Comparison of ENCODE assay signal across 8 cellular contexts in genomic region chr9:86948153-86948929, GRCh38. TPM values are rescaled to one million over a fixed set of nuclear protein-coding genes. Genes with fewer than 3 reads are reported as not detected.
A peak's percentile ranks its signal among the peaks of the same experiment; 100 is the strongest.
DNase-seq lines count a peak whose midpoint lies in the region; ATAC-seq and TF ChIP-seq lines count a peak whose summit lies in the region.

No MANE protein-coding gene starts in this region.

- no peaks in the 10 kb centered on the region for H3K36me3 Mint-ChIP-seq in activated CD8-positive, alpha-beta T cell treated with anti-CD3 and anti-CD28 coated beads for 36 hours (ENCODE audit: low read depth)
- no peaks in the 10 kb centered on the region for H3K36me3 Mint-ChIP-seq in memory B cell

- CTCF ChIA-PET in activated CD8-positive, alpha-beta T cell treated with anti-CD3 and anti-CD28 coated beads for 36 hours (lab: Charles Lee): interaction anchor here (0.7 to 1.6 kb wide), 14 partner anchors 12 to 395 kb away, joined by 3 to 6 read pairs (median 4); no protein-coding TSS in a partner anchor

- ATAC-seq in GM18517 (IDR thresholded peaks at IDR 0.05; ENCODE audit: unreplicated experiment) (peak; percentile 72), HG03064 (IDR thresholded peaks at IDR 0.05; ENCODE audit: low read depth, unreplicated experiment) (peak; percentile 55), memory B cell (ENCODE audit: low read depth) (peak; percentile 70)
- peak; percentile 74 for ATAC-seq in activated CD8-positive, alpha-beta T cell treated with anti-CD3 and anti-CD28 coated beads for 36 hours

- no peak overlapping the region for H3K27ac ChIP-seq in effector memory CD4-positive, alpha-beta T cell (ENCODE audit: insufficient read depth, low read length, poor library complexity, severe bottlenecking)

- peaks cover 5% of the 10 kb centered on the region for H3K27me3 ChIP-seq in effector memory CD4-positive, alpha-beta T cell (replicated peaks; ENCODE audit: control insufficient read depth, insufficient read depth, low read length, poor library complexity, severe bottlenecking)

- H3K36me3 ChIP-seq in effector memory CD4-positive, alpha-beta T cell (ENCODE audit: control insufficient read depth, insufficient read depth, low read length): no peaks in the 10 kb centered on the region

- no peaks in the 10 kb centered on the region for H3K9me3 ChIP-seq in effector memory CD4-positive, alpha-beta T cell (ENCODE audit: control insufficient read depth, low read length)

- H3K4me1 Mint-ChIP-seq in activated CD8-positive, alpha-beta T cell treated with anti-CD3 and anti-CD28 coated beads for 36 hours (ENCODE audit: low read depth): peaks cover 13% of the 10 kb centered on the region
- H3K4me1 Mint-ChIP-seq in memory B cell: peaks cover 9% of the 10 kb centered on the region

- POLR2A ChIA-PET in activated CD8-positive, alpha-beta T cell treated with anti-CD3 and anti-CD28 coated beads for 36 hours (lab: Charles Lee): interaction anchor here (0.6 kb wide), 1 partner anchor 48 kb away, joined by 3 read pairs; no protein-coding TSS in a partner anchor

- peak overlapping the region; percentile 61 for H3K27ac Mint-ChIP-seq in activated CD8-positive, alpha-beta T cell treated with anti-CD3 and anti-CD28 coated beads for 36 hours
- no peak overlapping the region for H3K27ac Mint-ChIP-seq in memory B cell

- H3K4me3 Mint-ChIP-seq in activated CD8-positive, alpha-beta T cell treated with anti-CD3 and anti-CD28 coated beads for 36 hours: peak overlapping the region; percentile 75
- H3K4me3 Mint-ChIP-seq in memory B cell: peak overlapping the region; percentile 82

- intact Hi-C loops in activated CD8-positive, alpha-beta T cell treated with anti-CD3 and anti-CD28 coated beads for 36 hours (cut with micrococcal nuclease): loop anchor here (10.0 kb wide), 1 partner anchor 64 kb away; no protein-coding TSS in a partner anchor

- no peaks in the 10 kb centered on the region for H3K9me3 Mint-ChIP-seq in activated CD8-positive, alpha-beta T cell treated with anti-CD3 and anti-CD28 coated beads for 36 hours
- H3K9me3 Mint-ChIP-seq in memory B cell: peaks cover 5% of the 10 kb centered on the region

- H3K4me1 ChIP-seq in effector memory CD4-positive, alpha-beta T cell (ENCODE audit: control insufficient read depth, insufficient read depth, low read length, poor library complexity, severe bottlenecking): peaks cover 5% of the 10 kb centered on the region

- H3K4me3 ChIP-seq in effector memory CD4-positive, alpha-beta T cell (ENCODE audit: insufficient read depth, low read depth, low read length, poor library complexity, severe bottlenecking): peak overlapping the region; percentile 92

- DNase-seq in A172 (ENCODE audit: low spot score) (peak; percentile 75), NCI-H526 (lab: John Stamatoyannopoulos, UW) (peak; percentile 13 to 68), memory B cell (ENCODE audit: low spot score in 2 of 2) (peak; percentile 30 to 55)
- DNase-seq in activated CD8-positive, alpha-beta T cell treated with anti-CD3 and anti-CD28 coated beads for 36 hours: peak; percentile 79
- DNase-seq in effector memory CD4-positive, alpha-beta T cell: peak; percentile 43 to 58 (median 53)
- DNase-seq in stimulated activated CD8-positive, alpha-beta memory T cell treated with anti-CD3 and anti-CD28 coated beads, Interleukin-12 subunit alpha, Interleukin-12 subunit beta, amount 100 ng/mL, for 1 hour (ENCODE audit: low read depth): peak; percentile 49

- TF ChIP-seq CTCF in activated CD8-positive, alpha-beta T cell treated with anti-CD3 and anti-CD28 coated beads for 36 hours (IDR thresholded peaks at IDR 0.05): peak; percentile 85

- peaks cover 29% of the 10 kb centered on the region for H3K27me3 Mint-ChIP-seq in activated CD8-positive, alpha-beta T cell treated with anti-CD3 and anti-CD28 coated beads for 36 hours
- peaks cover 3% of the 10 kb centered on the region for H3K27me3 Mint-ChIP-seq in memory B cell

RNA-seq across cellular contexts. Expression of gene GAS1, which starts 1.0 kb away (rescaled TPM):
- 1.3 and 1.7 TPM in 2 replicates for total RNA-seq in A172 (2014; rRNA removed; shearing (Covaris generic))
- total RNA-seq in activated CD8-positive, alpha-beta T cell treated with anti-CD3 and anti-CD28 coated beads for 36 hours: under 1 TPM in 1 of 2 experiments, not detected in 1; 0.11 TPM
